Comparison of ENCODE assay signal across 10 cellular contexts in the genomic region with DNA sequence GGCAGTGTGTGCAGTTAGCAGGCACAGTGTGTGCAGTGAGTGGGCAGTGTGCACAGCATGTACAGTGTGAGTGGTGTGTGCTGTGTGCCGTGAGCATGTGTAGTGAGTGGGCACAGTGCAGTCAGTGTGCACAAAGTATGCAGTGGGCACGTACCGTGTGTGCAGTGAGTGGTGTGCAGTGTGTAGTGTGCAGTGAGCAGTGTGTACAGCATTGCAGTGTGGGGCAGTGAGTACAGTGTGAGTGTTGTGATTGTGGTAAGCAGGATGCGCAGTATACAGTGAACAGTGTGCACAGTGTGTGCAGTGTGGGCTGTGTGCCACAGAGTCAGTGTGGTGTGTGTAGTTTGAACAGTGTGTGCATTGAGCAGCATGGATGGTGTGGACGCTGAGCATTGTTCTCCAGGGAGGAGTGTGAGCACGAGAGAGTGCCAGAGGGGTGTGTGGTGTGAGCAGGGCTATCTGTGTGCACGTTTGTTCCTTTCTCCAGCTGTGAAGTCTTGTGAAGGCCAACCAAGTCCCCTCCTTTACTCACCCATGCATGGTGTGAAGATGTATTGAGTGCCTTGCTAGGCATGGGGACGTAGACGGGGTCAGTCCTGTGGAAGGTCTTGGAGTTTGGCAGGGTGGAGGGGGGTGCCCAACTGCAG. TPM values are rescaled to one million over a fixed set of nuclear protein-coding genes. Genes with fewer than 3 reads are reported as not detected.
A peak's percentile ranks its signal among the peaks of the same experiment; 100 is the strongest.
DNase-seq lines count a peak whose midpoint lies in the region; ATAC-seq, FAIRE-seq and TF ChIP-seq lines count a peak whose summit lies in the region.
"Had no signal": no experiment of that assay in that cellular context is flagged by ENCODE, and none has a peak within 500 bp of the region (broad histone marks: within the 10 kb centered on the region; RNA-seq: fewer than 3 reads in every experiment).

No MANE protein-coding gene starts in this region.

- no peaks in the 10 kb centered on the region for H3K36me3 ChIP-seq in HCT116 (ENCODE audit: control insufficient read depth in 1 of 2, insufficient read depth in 2 of 2, low read length in 2 of 2)
- H3K36me3 ChIP-seq in ectodermal cell (ENCODE audit: control insufficient read depth, insufficient read depth, low read length) = no peaks in the 10 kb centered on the region
- no peaks in the 10 kb centered on the region for H3K36me3 ChIP-seq in effector memory CD4-positive, alpha-beta T cell (ENCODE audit: control insufficient read depth, insufficient read depth, low read length)

- TF ChIP-seq POLR2A in A549 (IDR thresholded peaks at IDR 0.05; ENCODE audit: low read length) (no peak), HCT116 (IDR thresholded peaks at IDR 0.05; ENCODE audit: borderline replicate concordance, extremely low read depth, insufficient read depth, insufficient read length) (no peak), H54 (IDR thresholded peaks at IDR 0.05; ENCODE audit: low read depth, low read length) (no peak)

- RAD21 ChIA-PET in HCT116 (lab: Charles Lee; ENCODE audit: low non-redundant PET in 1 of 2, low total read pairs in 2 of 2, uncharacterized antibody in 2 of 2, unreplicated experiment in 2 of 2) = no interaction called here

- H3K4me1 ChIP-seq in A549 (0 out of 3 replicates have a peak, but pooled peaks cover 6% of the 10 kb centered on the region), HCT116 (ENCODE audit: control insufficient read depth in 1 of 2, insufficient read depth in 2 of 2, low read length in 2 of 2) (peaks cover 0 to 21% of the 10 kb centered on the region in 2 experiments; a peak in 3 of 4 replicates), ectodermal cell (ENCODE audit: control insufficient read depth, insufficient read depth, low read length) (peaks cover 13% of the 10 kb centered on the region)
- peaks cover 16% of the 10 kb centered on the region for H3K4me1 ChIP-seq in effector memory CD4-positive, alpha-beta T cell (ENCODE audit: control insufficient read depth, insufficient read depth, low read length, poor library complexity, severe bottlenecking)

- intact Hi-C loops in HCT116 (cut with micrococcal nuclease) = no loop called here
- intact Hi-C loops in natural killer cell (cut with micrococcal nuclease) = no loop called here

- H3K4me3 Mint-ChIP-seq in natural killer cell = peak overlapping the region; percentile 29

- H3K27ac ChIP-seq in A549 (no peak overlapping the region), HCT116 (ENCODE audit: low read depth, low read length) (peak overlapping the region; percentile 81), ectodermal cell (ENCODE audit: insufficient read depth, low read depth, low read length, poor library complexity, severe bottlenecking) (no peak overlapping the region)
- no peak overlapping the region for H3K27ac ChIP-seq in effector memory CD4-positive, alpha-beta T cell (ENCODE audit: insufficient read depth, low read length, poor library complexity, severe bottlenecking)

- H3K4me2 ChIP-seq in A549 (peak overlapping the region; percentile 94; the same call in 2 of the 3 replicates), HCT116 (ENCODE audit: low read length) (peak overlapping the region; percentile 95)

- POLR2A ChIA-PET in A549 (lab: Yijun Ruan, JAX) (no interaction called here), HCT116 (lab: Charles Lee) (no interaction called here)

- no peaks in the 10 kb centered on the region for H3K9me3 Mint-ChIP-seq in natural killer cell

- peaks cover 5% of the 10 kb centered on the region; the same call in 1 of the 2 replicates for H3K79me2 ChIP-seq in HCT116 (ENCODE audit: insufficient read depth, low read length)

- no peak for FAIRE-seq in A549 (lab: Jason Lieb, UNC)
- no peak for FAIRE-seq in H54 (lab: Jason Lieb, UNC)

- ATAC-seq in A549 (peak; percentile 2 to 14; a peak in 3 of 6 replicates), HCT116 (no peak), natural killer cell (peak in 1 of 3 donors; percentile 10)

- TF ChIP-seq RAD21 in A549 (conservative IDR thresholded peaks at IDR 0.05 in 1 of 2, IDR thresholded peaks at IDR 0.05 in 1 of 2) (no peak), HCT116 (IDR thresholded peaks at IDR 0.05; ENCODE audit: low read depth) (no peak)

- no peak overlapping the region for H2AFZ ChIP-seq in HCT116 (ENCODE audit: low read depth, low read length, poor library complexity, severe bottlenecking)

- BruUV-seq in HCT116 (replicated peaks; lab: Mats Ljungman, UMichigan) = no TSS peak

- DNase-seq in A549 (ENCODE audit: low read depth in 1 of 2, low spot score in 1 of 2) = no peak
- no peak for DNase-seq in HCT116 (ENCODE audit: low read depth, low spot score)
- DNase-seq in natural killer cell = no peak
- DNase-seq in H54 (ENCODE audit: insufficient read length, low spot score) = no peak
- DNase-seq in NCI-H1930 (lab: John Stamatoyannopoulos, UW) = no peak
- DNase-seq in effector memory CD4-positive, alpha-beta T cell = no peak
- no peak for DNase-seq in SIG-M5 treated with dmso at 0.1 percent for 504 hours (lab: John Stamatoyannopoulos, UW; ENCODE audit: unreplicated experiment)
- DNase-seq: activated gamma-delta T cell treated with Interleukin-2 at 50 U/mL for 16 hours, NCI-H1092 had no signal

- no peaks in the 10 kb centered on the region for H3K9me2 ChIP-seq in HCT116 (ENCODE audit: insufficient read depth)

- H3K9me3 ChIP-seq in A549 (no peaks in the 10 kb centered on the region), HCT116 (ENCODE audit: control insufficient read depth in 1 of 2, insufficient read depth in 1 of 2, low read depth in 1 of 2, low read length in 2 of 2) (no peaks in the 10 kb centered on the region), ectodermal cell (ENCODE audit: control insufficient read depth, low read length) (no peaks in the 10 kb centered on the region)
- no peaks in the 10 kb centered on the region for H3K9me3 ChIP-seq in effector memory CD4-positive, alpha-beta T cell (ENCODE audit: control insufficient read depth, low read length)

- H3K27me3 ChIP-seq in HCT116 (ENCODE audit: insufficient read depth, low read length) (no peaks in the 10 kb centered on the region), ectodermal cell (ENCODE audit: control insufficient read depth, insufficient read depth, low read length, poor library complexity, severe bottlenecking) (peaks cover 9% of the 10 kb centered on the region)
- peaks cover 25% of the 10 kb centered on the region for H3K27me3 ChIP-seq in effector memory CD4-positive, alpha-beta T cell (replicated peaks; ENCODE audit: control insufficient read depth, insufficient read depth, low read length, poor library complexity, severe bottlenecking)

- CTCF ChIA-PET in A549 (lab: Yijun Ruan, JAX) = interaction anchor here (0.9 to 1.5 kb wide), 2 partner anchors 15 to 682 kb away, joined by 3 read pairs; no protein-coding TSS in a partner anchor
- CTCF ChIA-PET in HCT116 (lab: Charles Lee) = no interaction called here

- no peaks in the 10 kb centered on the region for H4K20me1 ChIP-seq in HCT116 (ENCODE audit: insufficient read depth)

- 90% methylated on average over 9 of the region's 9 CpGs for WGBS in A549 (ENCODE audit: missing lambda C conversion rate)
- 86 to 89% methylated on average over 9 of the region's 9 CpGs for WGBS in ectodermal cell, 2 experiments

- peak overlapping the region; percentile 64 for H3K9ac ChIP-seq in HCT116 (ENCODE audit: low read length)

- H3K36me3 Mint-ChIP-seq in natural killer cell = no peaks in the 10 kb centered on the region

- peaks cover 0 to 34% of the 10 kb centered on the region in 2 donors for H3K4me1 Mint-ChIP-seq in natural killer cell

- peaks cover 29 to 40% of the 10 kb centered on the region in 2 donors for H3K27me3 Mint-ChIP-seq in natural killer cell (ENCODE audit: low read depth in 2 of 2)

- TF ChIP-seq CTCF in A549 (IDR thresholded peaks at IDR 0.05) (no peak), HCT116 (IDR thresholded peaks at IDR 0.05 in 2 of 3, conservative IDR thresholded peaks at IDR 0.05 in 1 of 3; ENCODE audit: borderline replicate concordance in 1 of 3, insufficient read depth in 1 of 3, low read depth in 2 of 3, low read length in 2 of 3) (no peak), natural killer cell (IDR thresholded peaks at IDR 0.05) (no peak)

- TF ChIP-seq EP300 in A549 (IDR thresholded peaks at IDR 0.05) = no peak

- H3K27ac Mint-ChIP-seq in natural killer cell = no peak overlapping the region

- H3K4me3 ChIP-seq in A549 (peak overlapping the region; percentile 58; the same call in 2 of the 3 replicates), HCT116 (replicated peaks in 1 of 2; ENCODE audit: low read depth in 1 of 2, low read length in 2 of 2) (peak overlapping the region; percentile 56 to 82), ectodermal cell (ENCODE audit: insufficient read depth, low read depth, low read length) (peak overlapping the region; percentile 54)
- H3K4me3 ChIP-seq in effector memory CD4-positive, alpha-beta T cell (ENCODE audit: insufficient read depth, low read depth, low read length, poor library complexity, severe bottlenecking) = no peak overlapping the region

TF ChIP-seq in HCT116, 20 proteins besides CTCF, POLR2A, EP300 and RAD21 (continues in another document):
- TF ChIP-seq JUND (IDR thresholded peaks at IDR 0.05) (no peak), CBX3 (IDR thresholded peaks at IDR 0.05; ENCODE audit: low read depth) (no peak), EGR1 (IDR thresholded peaks at IDR 0.05; ENCODE audit: low read depth) (no peak), EZH2phosphoT487 (IDR thresholded peaks at IDR 0.05; ENCODE audit: borderline replicate concordance) (no peak)

RNA-seq across cellular contexts. Expression of gene SHANK3, which starts 3.1 kb away (rescaled TPM):
- 0.52 and 0.53 TPM in 2 replicates for polyA plus RNA-seq in A549 (2011; rRNA removed)
- polyA plus RNA-seq in A549 (2012; cell fraction: cytosol; rRNA removed) = 1.5 and 2.4 TPM in 2 replicates
- polyA plus RNA-seq in A549 (2012; cell fraction: nucleus; rRNA removed) = 5.4 and 7.4 TPM in 2 replicates
- 2.1 to 2.4 TPM (median 2.3 TPM) in 3 replicates for polyA plus RNA-seq in A549 (2017; fragmentation: RNase III; extraction: RNeasy Plus Mini Kit Qiagen cat#74134 plus additional on column Dnase treatment)
- polyA minus RNA-seq in A549 (2011; rRNA and poly(A)+ RNA removed) = 0.29 and 0.63 TPM in 2 replicates
- 16.0 TPM for total RNA-seq in HCT116 (2021; ENCODE audit: unreplicated experiment)
- polyA plus RNA-seq in HCT116 (2012) = 7.2 and 7.3 TPM in 2 replicates
- 11.8 TPM for polyA plus RNA-seq in ectodermal cell (2013, experiment 1 of 4)
- 12.0 TPM for polyA plus RNA-seq in ectodermal cell (2013, experiment 2 of 4)
- polyA plus RNA-seq in ectodermal cell (2013, experiment 3 of 4) = 11.3 TPM
- polyA plus RNA-seq in ectodermal cell (2013, experiment 4 of 4) = 11.1 TPM
- under 1 TPM in 1 of 3 donors, not detected in 2; 0.07 TPM for total RNA-seq in natural killer cell

RNA-seq across cellular contexts. Expression of gene ARSA, which starts 47.7 kb away (rescaled TPM):
- polyA plus RNA-seq in A549 (2011; rRNA removed) = 7.7 and 9.1 TPM in 2 replicates
- polyA plus RNA-seq in A549 (2012; cell fraction: cytosol; rRNA removed) = 10.3 and 15.6 TPM in 2 replicates
- polyA plus RNA-seq in A549 (2012; cell fraction: nucleus; rRNA removed) = 86.8 and 111 TPM in 2 replicates
- polyA plus RNA-seq in A549 (2017; fragmentation: RNase III; extraction: RNeasy Plus Mini Kit Qiagen cat#74134 plus additional on column Dnase treatment) = 15.9 to 22.5 TPM (median 19.5 TPM) in 3 replicates
- 4.3 and 6.0 TPM in 2 replicates for polyA minus RNA-seq in A549 (2011; rRNA and poly(A)+ RNA removed)
- total RNA-seq in HCT116 (2021; ENCODE audit: unreplicated experiment) = 16.4 TPM
- polyA plus RNA-seq in HCT116 (2012) = 8.0 and 10.3 TPM in 2 replicates
- polyA plus RNA-seq in ectodermal cell (2013, experiment 1 of 4) = 26.2 TPM
- 26.0 TPM for polyA plus RNA-seq in ectodermal cell (2013, experiment 2 of 4)
- 20.5 TPM for polyA plus RNA-seq in ectodermal cell (2013, experiment 3 of 4)
- polyA plus RNA-seq in ectodermal cell (2013, experiment 4 of 4) = 26.4 TPM
- total RNA-seq in natural killer cell = 10 to 100 TPM; 69.2 to 77.8 (median 69.3) TPM

Comparison
In these comparisons a context has a peak if more than half of its experiments do, and no peak if none do; other contexts are left out.
1. RNA of gene SHANK3, which starts 3.1 kb away (total RNA-seq): 16.0 TPM in HCT116 (single experiment); 0.07 TPM in natural killer cell; every median in the first group is over 10 times any median in the second.